Comparison of ENCODE assay signal across 8 cellular contexts in the genomic region with DNA sequence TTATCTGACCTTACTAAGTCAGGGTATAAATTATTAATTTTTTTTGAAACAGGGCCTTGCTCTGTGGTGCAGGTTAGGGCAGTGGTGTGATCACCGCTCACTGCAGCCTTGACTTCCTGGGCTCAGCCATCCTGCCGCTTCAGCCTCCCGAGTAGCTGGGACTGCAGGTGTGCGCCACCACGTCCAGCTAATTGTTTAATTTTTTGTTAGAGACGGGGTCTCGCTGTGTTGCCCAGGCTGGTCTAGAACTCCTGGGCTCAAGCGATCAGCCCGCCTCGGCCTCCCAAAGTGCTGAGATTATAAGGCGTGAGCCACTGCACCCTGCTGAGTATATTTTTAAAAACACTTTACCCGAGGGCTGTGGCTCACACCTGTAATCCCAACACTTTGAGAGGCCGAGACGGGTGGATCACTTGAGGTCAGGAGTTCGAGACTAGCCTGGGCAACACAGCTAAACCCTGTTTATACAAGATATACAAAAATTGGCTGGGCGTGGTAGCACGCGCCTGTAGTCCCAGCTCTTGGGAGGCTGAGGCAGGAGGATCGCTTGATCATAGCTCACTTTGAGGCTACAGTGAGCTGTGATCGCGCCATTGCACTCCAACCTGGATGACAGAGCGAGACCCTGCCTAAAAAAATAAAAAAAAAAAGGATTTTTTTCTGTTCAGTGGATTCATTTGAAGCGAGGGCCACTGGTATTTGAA. TPM values are rescaled to one million over a fixed set of nuclear protein-coding genes. Genes with fewer than 3 reads are reported as not detected.
DNase-seq lines count a peak whose midpoint lies in the region; ATAC-seq and TF ChIP-seq lines count a peak whose summit lies in the region.

No MANE protein-coding gene starts in this region.

- TF ChIP-seq POLR2A in esophagus muscularis mucosa (IDR thresholded peaks at IDR 0.05; ENCODE audit: low read depth) (no peak), sigmoid colon (IDR thresholded peaks at IDR 0.05) (no peak)

- TF ChIP-seq EP300 in esophagus muscularis mucosa (IDR thresholded peaks at IDR 0.05) (no peak), sigmoid colon (IDR thresholded peaks at IDR 0.05) (no peak)

- intact Hi-C loops in esophagus muscularis mucosa (cut with DNase I) (no loop called here), sigmoid colon (cut with DNase I) (no loop called here)

- H3K4me3 ChIP-seq in DOHH2 (ENCODE audit: low read length) (peak overlapping the region; percentile 91), SJCRH30 (peak overlapping the region; percentile 70), esophagus muscularis mucosa (peak overlapping the region; percentile 64 to 82 (median 70)), sigmoid colon (peak overlapping the region in 3 of 4 donors; percentile 64 to 70 (median 67))

- no peak for ATAC-seq in HG03095 (IDR thresholded peaks at IDR 0.05; ENCODE audit: unreplicated experiment)
- no peak for ATAC-seq in HG02623 (IDR thresholded peaks at IDR 0.05; ENCODE audit: unreplicated experiment)

- H3K27me3 ChIP-seq in DOHH2 (ENCODE audit: control insufficient read depth, low read length): no peaks in the 10 kb centered on the region
- no peaks in the 10 kb centered on the region for H3K27me3 ChIP-seq in SJCRH30
- no peaks in the 10 kb centered on the region for H3K27me3 ChIP-seq in esophagus muscularis mucosa
- no peaks in the 10 kb centered on the region for H3K27me3 ChIP-seq in sigmoid colon

- H3K36me3 ChIP-seq in DOHH2 (ENCODE audit: control insufficient read depth, low read length): peaks cover 2% of the 10 kb centered on the region; the same call in 1 of the 2 replicates
- no peaks in the 10 kb centered on the region for H3K36me3 ChIP-seq in SJCRH30
- peaks cover 0 to 10% (median 4%) of the 10 kb centered on the region in 4 donors for H3K36me3 ChIP-seq in esophagus muscularis mucosa
- H3K36me3 ChIP-seq in sigmoid colon: peaks cover 0 to 5% (median 0%) of the 10 kb centered on the region in 4 donors

- 84% methylated on average over 22 of the region's 23 CpGs for WGBS in esophagus muscularis mucosa
- WGBS in sigmoid colon, 2 donors: 68 to 79% methylated on average over 23 of the region's 23 CpGs

- DNase-seq in SJCRH30 (no peak), esophagus muscularis mucosa (ENCODE audit: extremely low spot score) (no peak), sigmoid colon (peak; percentile 53), COR-L47 (lab: John Stamatoyannopoulos, UW) (no peak), T-helper 9 cell (no peak)

- H3K4me2 ChIP-seq in DOHH2 (ENCODE audit: low read length): peak overlapping the region; percentile 45

- no peaks in the 10 kb centered on the region for H3K9me3 ChIP-seq in DOHH2 (ENCODE audit: control insufficient read depth, insufficient read depth, low read length)
- no peaks in the 10 kb centered on the region for H3K9me3 ChIP-seq in SJCRH30 (replicated peaks)
- no peaks in the 10 kb centered on the region for H3K9me3 ChIP-seq in esophagus muscularis mucosa
- H3K9me3 ChIP-seq in sigmoid colon: no peaks in the 10 kb centered on the region

- TF ChIP-seq CTCF in DOHH2 (IDR thresholded peaks at IDR 0.05; ENCODE audit: low read depth, low read length, poor library complexity, severe bottlenecking): no peak
- TF ChIP-seq CTCF in esophagus muscularis mucosa (IDR thresholded peaks at IDR 0.05): no peak
- no peak for TF ChIP-seq CTCF in sigmoid colon (IDR thresholded peaks at IDR 0.05)

- H3K4me1 ChIP-seq in DOHH2 (ENCODE audit: control insufficient read depth, low read length): peaks cover 19% of the 10 kb centered on the region
- H3K4me1 ChIP-seq in SJCRH30: no peaks in the 10 kb centered on the region
- H3K4me1 ChIP-seq in esophagus muscularis mucosa: peaks cover 4 to 13% (median 11%) of the 10 kb centered on the region in 4 donors
- peaks cover 0 to 11% (median 3%) of the 10 kb centered on the region in 4 donors for H3K4me1 ChIP-seq in sigmoid colon

- H3F3A ChIP-seq in DOHH2 (ENCODE audit: control insufficient read depth, insufficient read depth): no peaks in the 10 kb centered on the region

- peaks cover 16% of the 10 kb centered on the region for H3K79me2 ChIP-seq in DOHH2 (ENCODE audit: control insufficient read depth, low read length)

- no peak overlapping the region for H3K27ac ChIP-seq in DOHH2 (ENCODE audit: low read depth, low read length)
- H3K27ac ChIP-seq in SJCRH30: 0 out of 2 replicates have a peak overlapping the region, but pooled peaks have one; percentile 24
- peak overlapping the region; percentile 88 to 92 (median 88) for H3K27ac ChIP-seq in esophagus muscularis mucosa (replicated peaks in 1 of 4)
- peak overlapping the region; percentile 88 to 91 (median 90) for H3K27ac ChIP-seq in sigmoid colon

- H3K9me2 ChIP-seq in DOHH2 (replicated peaks; ENCODE audit: control insufficient read depth, low read length): no peaks in the 10 kb centered on the region

- H4K20me1 ChIP-seq in DOHH2 (ENCODE audit: control insufficient read depth, insufficient read depth, low read depth, low read length): no peaks in the 10 kb centered on the region

RNA-seq across cellular contexts. Expression of gene TBC1D25, which starts 0.7 kb away (rescaled TPM):
- 4.3 and 4.6 TPM in 2 replicates for total RNA-seq in SJCRH30 (2014; rRNA removed; shearing (Covaris generic))
- total RNA-seq in esophagus muscularis mucosa: 10 to 100 TPM; 10.3 to 22.4 (median 16.4) TPM
- 10 to 100 TPM; 10.4 to 14.6 (median 11.9) TPM for total RNA-seq in sigmoid colon
- 1 to 10 TPM; 5.8 to 9.6 (median 7.8) TPM for polyA plus RNA-seq in sigmoid colon

RNA-seq across cellular contexts. Expression of gene EBP, which starts 17.2 kb away (rescaled TPM):
- 61.7 and 71.9 TPM in 2 replicates for total RNA-seq in SJCRH30 (2014; rRNA removed; shearing (Covaris generic))
- total RNA-seq in esophagus muscularis mucosa: 10 to 100 TPM; 15.7 to 20.7 (median 17.4) TPM
- total RNA-seq in sigmoid colon: 10 to 100 TPM; 14.3 to 25.3 (median 18.6) TPM
- polyA plus RNA-seq in sigmoid colon: 100 to 1,000 TPM in 1 of 3 donors, 10 to 100 TPM in 2; 47.4 to 310 (median 65.4) TPM

RNA-seq across cellular contexts. Expression of gene PORCN, which starts 30.0 kb away (rescaled TPM):
- total RNA-seq in SJCRH30 (2014; rRNA removed; shearing (Covaris generic)): 6.2 and 9.8 TPM in 2 replicates
- total RNA-seq in esophagus muscularis mucosa: 10 to 100 TPM; 15.0 to 21.5 (median 18.9) TPM
- total RNA-seq in sigmoid colon: 10 to 100 TPM; 12.2 to 13.3 (median 12.9) TPM
- 1 to 10 TPM; 1.2 to 7.4 (median 3.2) TPM for polyA plus RNA-seq in sigmoid colon

RNA-seq across cellular contexts. Expression of gene RBM3, which starts 35.5 kb away (rescaled TPM):
- total RNA-seq in SJCRH30 (2014; rRNA removed; shearing (Covaris generic)): 117 and 135 TPM in 2 replicates
- total RNA-seq in esophagus muscularis mucosa: 100 to 1,000 TPM in 3 of 4 donors, 10 to 100 TPM in 1; 94.0 to 204 (median 156) TPM
- total RNA-seq in sigmoid colon: 100 to 1,000 TPM in 3 of 4 donors, 10 to 100 TPM in 1; 83.9 to 209 (median 143) TPM
- 100 to 1,000 TPM; 105 to 217 (median 185) TPM for polyA plus RNA-seq in sigmoid colon

RNA-seq across cellular contexts. Expression of gene WDR13, which starts 58.5 kb away (rescaled TPM):
- 19.9 and 23.6 TPM in 2 replicates for total RNA-seq in SJCRH30 (2014; rRNA removed; shearing (Covaris generic))
- 100 to 1,000 TPM; 123 to 166 (median 152) TPM for total RNA-seq in esophagus muscularis mucosa
- total RNA-seq in sigmoid colon: 100 to 1,000 TPM in 3 of 4 donors, 10 to 100 TPM in 1; 99.9 to 132 (median 106) TPM
- 100 to 1,000 TPM in 2 of 3 donors, 10 to 100 TPM in 1; 98.1 to 106 (median 103) TPM for polyA plus RNA-seq in sigmoid colon
